Comparison of ENCODE assay signal across 23 cellular contexts in the genomic region with DNA sequence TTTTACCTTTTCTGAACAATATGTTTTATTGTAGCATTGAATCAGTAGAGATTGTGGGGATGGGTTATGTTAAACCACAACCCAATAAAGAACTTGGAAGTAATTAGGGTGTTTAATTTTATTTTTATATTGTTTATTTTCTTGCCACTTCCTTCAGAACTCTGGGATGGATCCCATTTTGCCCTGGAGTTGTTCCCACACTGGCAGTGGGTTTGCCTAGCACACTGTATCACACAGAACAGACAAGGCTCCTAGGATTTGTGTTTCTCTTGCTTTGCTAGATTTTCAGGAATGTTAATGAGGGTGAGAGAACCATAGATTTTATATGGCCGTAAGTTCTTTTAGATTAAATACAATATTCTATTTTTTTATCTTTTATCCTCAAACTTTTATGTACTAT.
"Had no signal": no experiment of that assay in that cellular context is flagged by ENCODE, and none has a peak within 500 bp of the region (broad histone marks: within the 10 kb centered on the region; RNA-seq: fewer than 3 reads in every experiment).

No MANE protein-coding gene starts in this region.

- H3K4me3 ChIP-seq: coronary artery, esophagus squamous epithelium, gastroesophageal sphincter, sigmoid colon, tibial artery had no signal

- DNase-seq: activated B cell treated with CpG ODN at 0.5 μM for 24 hours; activated CD4-positive, alpha-beta T cell treated with anti-CD3 and anti-CD28 coated beads for 36 hours; activated CD4-positive, alpha-beta T cell treated with anti-CD3 and anti-CD28 coated beads, Interleukin-2, amount 50 U/mL, for 4 hours; activated CD8-positive, alpha-beta memory T cell treated with anti-CD3 and anti-CD28 coated beads for 24 hours; activated CD8-positive, alpha-beta memory T cell treated with anti-CD3 and anti-CD28 coated beads, Interleukin-2, amount 50 U/mL, for 48 hours; activated naive CD4-positive, alpha-beta T cell treated with Interleukin-2 at 50 U/mL for 16 hours; activated T-cell treated with anti-CD3 and anti-CD28 coated beads, Interleukin-2, amount 50 U/mL, for 4 hours; amygdala; cerebellar nuclear complex; endodermal cell; esophagus squamous epithelium; head of caudate nucleus; left ventricle myocardium superior; mammary epithelial cell; retina; sigmoid colon; stimulated activated CD4-positive, alpha-beta T cell treated with anti-CD3 and anti-CD28 coated beads, Interleukin-4, amount 100 ng/mL, for 1 hour; stimulated activated naive CD8-positive, alpha-beta T cell treated with anti-CD3 and anti-CD28 coated beads, Interleukin-15, amount 100 ng/mL, for 72 hours; T-helper 9 cell; tibial artery had no signal

- H3K9me3 ChIP-seq: esophagus squamous epithelium, gastroesophageal sphincter, sigmoid colon, tibial artery had no signal

- ATAC-seq: activated CD4-positive, alpha-beta T cell treated with anti-CD3 and anti-CD28 coated beads for 36 hours; activated T-cell treated with anti-CD3 and anti-CD28 coated beads, Interleukin-2, amount 50 U/mL, for 4 hours; gastroesophageal sphincter; left ventricle myocardium superior; stimulated activated naive CD8-positive, alpha-beta T cell treated with anti-CD3 and anti-CD28 coated beads, Interleukin-15, amount 100 ng/mL, for 72 hours had no signal

- H3K4me3 Mint-ChIP-seq: activated B cell treated with CpG ODN at 0.5 μM for 24 hours; activated CD4-positive, alpha-beta T cell treated with anti-CD3 and anti-CD28 coated beads for 36 hours; activated T-cell treated with anti-CD3 and anti-CD28 coated beads, Interleukin-2, amount 50 U/mL, for 4 hours; endodermal cell; neural crest cell; stimulated activated naive CD8-positive, alpha-beta T cell treated with anti-CD3 and anti-CD28 coated beads, Interleukin-15, amount 100 ng/mL, for 72 hours had no signal

- H3K27me3 Mint-ChIP-seq: activated B cell treated with CpG ODN at 0.5 μM for 24 hours; activated CD4-positive, alpha-beta T cell treated with anti-CD3 and anti-CD28 coated beads for 36 hours; stimulated activated naive CD8-positive, alpha-beta T cell treated with anti-CD3 and anti-CD28 coated beads, Interleukin-15, amount 100 ng/mL, for 72 hours had no signal

- H3K9me3 Mint-ChIP-seq: activated B cell treated with CpG ODN at 0.5 μM for 24 hours; activated T-cell treated with anti-CD3 and anti-CD28 coated beads, Interleukin-2, amount 50 U/mL, for 4 hours; neural crest cell; stimulated activated naive CD8-positive, alpha-beta T cell treated with anti-CD3 and anti-CD28 coated beads, Interleukin-15, amount 100 ng/mL, for 72 hours had no signal

- H3K4me1 Mint-ChIP-seq: neural crest cell had no signal

- H3K27ac ChIP-seq: coronary artery, esophagus squamous epithelium, gastroesophageal sphincter, sigmoid colon, tibial artery had no signal

- H3K4me1 ChIP-seq: esophagus squamous epithelium had no signal

- H3K27ac Mint-ChIP-seq: endodermal cell had no signal

- H3K27me3 ChIP-seq: esophagus squamous epithelium, gastroesophageal sphincter, sigmoid colon, tibial artery had no signal
